1 cellular context compared by ENCODE assay signal in genomic region chr21:33479679-33480480, GRCh38.
TF ChIP-seq lines count a peak whose summit lies in the region.

TSS of gene TMEM50B (minus strand) at chr21:33479974. CDS start at chr21:33468885, 11,089 bp downstream.

TF ChIP-seq in HepG2, 621 proteins besides CTCF, POLR2A, EP300 and RAD21 (continued from another document and continues in another):
- TF ChIP-seq, protein P1, sequence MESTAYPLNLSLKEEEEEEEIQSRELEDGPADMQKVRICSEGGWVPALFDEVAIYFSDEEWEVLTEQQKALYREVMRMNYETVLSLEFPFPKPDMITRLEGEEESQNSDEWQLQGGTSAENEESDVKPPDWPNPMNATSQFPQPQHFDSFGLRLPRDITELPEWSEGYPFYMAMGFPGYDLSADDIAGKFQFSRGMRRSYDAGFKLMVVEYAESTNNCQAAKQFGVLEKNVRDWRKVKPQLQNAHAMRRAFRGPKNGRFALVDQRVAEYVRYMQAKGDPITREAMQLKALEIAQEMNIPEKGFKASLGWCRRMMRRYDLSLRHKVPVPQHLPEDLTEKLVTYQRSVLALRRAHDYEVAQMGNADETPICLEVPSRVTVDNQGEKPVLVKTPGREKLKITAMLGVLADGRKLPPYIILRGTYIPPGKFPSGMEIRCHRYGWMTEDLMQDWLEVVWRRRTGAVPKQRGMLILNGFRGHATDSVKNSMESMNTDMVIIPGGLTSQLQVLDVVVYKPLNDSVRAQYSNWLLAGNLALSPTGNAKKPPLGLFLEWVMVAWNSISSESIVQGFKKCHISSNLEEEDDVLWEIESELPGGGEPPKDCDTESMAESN (CRISPR knock-in tag; conservative IDR thresholded peaks at IDR 0.05) = no peak; the same call in none of the 2 replicates
- TF ChIP-seq NFKBIZ (CRISPR knock-in tag; IDR thresholded peaks at IDR 0.05) (no peak), ZNF281 (CRISPR knock-in tag; IDR thresholded peaks at IDR 0.05; ENCODE audit: borderline replicate concordance) (0 out of 2 replicates have a peak, but pooled peaks have one; percentile 8), PTBP1 (IDR thresholded peaks at IDR 0.05; ENCODE audit: low read depth, low read length, poor library complexity, severe bottlenecking) (no peak), ZNF577 (CRISPR knock-in tag; IDR thresholded peaks at IDR 0.05; ENCODE audit: borderline replicate concordance, low read depth) (no peak), HNF1B (CRISPR knock-in tag; IDR thresholded peaks at IDR 0.05) (peak; percentile 32; the same call in 1 of the 2 replicates), BRD4 (CRISPR knock-in tag; IDR thresholded peaks at IDR 0.05) (peak; percentile 65; the same call in 1 of the 2 replicates), YY1 (IDR thresholded peaks at IDR 0.05; ENCODE audit: insufficient read depth, insufficient replicate concordance, low read depth, low read length) (peak; percentile 75), SYNCRIP (IDR thresholded peaks at IDR 0.05; ENCODE audit: insufficient read depth, low read depth, low read length) (no peak), ZBTB38 (CRISPR knock-in tag; IDR thresholded peaks at IDR 0.05) (0 out of 2 replicates have a peak, but pooled peaks have one; percentile 20), ZBTB21 (CRISPR knock-in tag; IDR thresholded peaks at IDR 0.05) (no peak), RBM22 (optimal IDR thresholded peaks at IDR 0.05; ENCODE audit: low read length) (no peak), ZNF547 (CRISPR knock-in tag; IDR thresholded peaks at IDR 0.05) (no peak), ZNF773 (CRISPR knock-in tag; IDR thresholded peaks at IDR 0.05; ENCODE audit: borderline replicate concordance) (no peak), XBP1 (CRISPR knock-in tag; IDR thresholded peaks at IDR 0.05) (no peak), TBP (CRISPR knock-in tag; IDR thresholded peaks at IDR 0.05) (0 out of 2 replicates have a peak, but pooled peaks have one; percentile 78), ZNF557 (CRISPR knock-in tag; IDR thresholded peaks at IDR 0.05) (no peak), ZNF382 (CRISPR knock-in tag; IDR thresholded peaks at IDR 0.05; ENCODE audit: borderline replicate concordance) (no peak), AKAP8 (CRISPR knock-in tag; IDR thresholded peaks at IDR 0.05) (no peak), RARA (CRISPR knock-in tag; IDR thresholded peaks at IDR 0.05) (no peak), ZNF274 (CRISPR knock-in tag; IDR thresholded peaks at IDR 0.05) (no peak), PCBP1 (IDR thresholded peaks at IDR 0.05; ENCODE audit: borderline replicate concordance, low read depth, low read length) (no peak), NCOA1 (CRISPR knock-in tag; IDR thresholded peaks at IDR 0.05) (no peak), RARG (CRISPR knock-in tag; IDR thresholded peaks at IDR 0.05; ENCODE audit: low read depth) (no peak), RCOR2 (CRISPR knock-in tag; IDR thresholded peaks at IDR 0.05) (no peak), IKZF4 (CRISPR knock-in tag; IDR thresholded peaks at IDR 0.05; ENCODE audit: borderline replicate concordance, low read depth, not compliant biosample characterization) (no peak), SPEN (CRISPR knock-in tag; IDR thresholded peaks at IDR 0.05; ENCODE audit: low read depth) (peak; percentile 32), HES4 (CRISPR knock-in tag; IDR thresholded peaks at IDR 0.05; ENCODE audit: borderline replicate concordance) (0 out of 2 replicates have a peak, but pooled peaks have one; percentile 61), IRX3 (CRISPR knock-in tag; IDR thresholded peaks at IDR 0.05; ENCODE audit: borderline replicate concordance, low read depth) (no peak), MAF1 (CRISPR knock-in tag; IDR thresholded peaks at IDR 0.05; ENCODE audit: borderline replicate concordance) (no peak; the same call in 1 of the 2 replicates), ZNF234 (CRISPR knock-in tag; conservative IDR thresholded peaks at IDR 0.05) (peak; percentile 91; the same call in 1 of the 2 replicates), NAIF1 (CRISPR knock-in tag; IDR thresholded peaks at IDR 0.05; ENCODE audit: borderline replicate concordance) (peak; percentile 47; the same call in 1 of the 2 replicates), GATA4 (IDR thresholded peaks at IDR 0.05; ENCODE audit: borderline replicate concordance, low read depth) (peak; percentile 12; the same call in 1 of the 2 replicates), ZNF17 (CRISPR knock-in tag; IDR thresholded peaks at IDR 0.05) (no peak), RFX3 (CRISPR knock-in tag; IDR thresholded peaks at IDR 0.05) (no peak), STAT5B (CRISPR knock-in tag; IDR thresholded peaks at IDR 0.05) (no peak), GATAD1 (CRISPR knock-in tag; IDR thresholded peaks at IDR 0.05) (peak; percentile 77; the same call in 1 of the 2 replicates), ZNF12 (CRISPR knock-in tag; IDR thresholded peaks at IDR 0.05) (peak; percentile 97), LCORL (IDR thresholded peaks at IDR 0.05) (no peak), LCORL (CRISPR knock-in tag; IDR thresholded peaks at IDR 0.05) (no peak), ADNP (CRISPR knock-in tag; IDR thresholded peaks at IDR 0.05) (no peak), RAD51 (IDR thresholded peaks at IDR 0.05; ENCODE audit: borderline replicate concordance) (no peak), SMC3 (IDR thresholded peaks at IDR 0.05; ENCODE audit: low read length) (no peak), SSRP1 (CRISPR knock-in tag; IDR thresholded peaks at IDR 0.05) (no peak), ZBTB49 (CRISPR knock-in tag; IDR thresholded peaks at IDR 0.05; ENCODE audit: borderline replicate concordance) (no peak), MYNN (CRISPR knock-in tag; IDR thresholded peaks at IDR 0.05; ENCODE audit: low read depth) (no peak), XRCC5 (optimal IDR thresholded peaks at IDR 0.05; ENCODE audit: low read length) (peak; percentile 85), AGO1 (IDR thresholded peaks at IDR 0.05; ENCODE audit: low read depth, low read length, poor library complexity, severe bottlenecking) (no peak), KLF13 (CRISPR knock-in tag; IDR thresholded peaks at IDR 0.05) (no peak), SALL2 (CRISPR knock-in tag; IDR thresholded peaks at IDR 0.05) (peak; percentile 33; the same call in 1 of the 2 replicates), PREB (CRISPR knock-in tag; IDR thresholded peaks at IDR 0.05) (no peak), ZNF331 (CRISPR knock-in tag; IDR thresholded peaks at IDR 0.05) (peak; percentile 74; the same call in 1 of the 2 replicates), KLF12 (CRISPR knock-in tag; IDR thresholded peaks at IDR 0.05; ENCODE audit: borderline replicate concordance) (no peak), ZNF740 (CRISPR knock-in tag; IDR thresholded peaks at IDR 0.05) (no peak; the same call in 1 of the 2 replicates), ZNF367 (CRISPR knock-in tag; IDR thresholded peaks at IDR 0.05; ENCODE audit: borderline replicate concordance) (no peak), ATAD3A (CRISPR knock-in tag; IDR thresholded peaks at IDR 0.05) (no peak)
- TF ChIP-seq, protein P2, sequence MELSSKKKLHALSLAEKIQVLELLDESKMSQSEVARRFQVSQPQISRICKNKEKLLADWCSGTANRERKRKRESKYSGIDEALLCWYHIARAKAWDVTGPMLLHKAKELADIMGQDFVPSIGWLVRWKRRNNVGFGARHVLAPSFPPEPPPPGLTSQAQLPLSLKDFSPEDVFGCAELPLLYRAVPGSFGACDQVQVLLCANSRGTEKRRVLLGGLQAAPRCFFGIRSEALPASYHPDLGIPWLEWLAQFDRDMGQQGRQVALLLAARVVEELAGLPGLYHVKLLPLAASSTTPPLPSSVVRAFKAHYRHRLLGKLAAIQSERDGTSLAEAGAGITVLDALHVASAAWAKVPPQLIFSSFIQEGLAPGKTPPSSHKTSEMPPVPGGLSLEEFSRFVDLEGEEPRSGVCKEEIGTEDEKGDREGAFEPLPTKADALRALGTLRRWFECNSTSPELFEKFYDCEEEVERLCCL (CRISPR knock-in tag; IDR thresholded peaks at IDR 0.05; ENCODE audit: borderline replicate concordance) = no peak
- TF ChIP-seq, protein P3, sequence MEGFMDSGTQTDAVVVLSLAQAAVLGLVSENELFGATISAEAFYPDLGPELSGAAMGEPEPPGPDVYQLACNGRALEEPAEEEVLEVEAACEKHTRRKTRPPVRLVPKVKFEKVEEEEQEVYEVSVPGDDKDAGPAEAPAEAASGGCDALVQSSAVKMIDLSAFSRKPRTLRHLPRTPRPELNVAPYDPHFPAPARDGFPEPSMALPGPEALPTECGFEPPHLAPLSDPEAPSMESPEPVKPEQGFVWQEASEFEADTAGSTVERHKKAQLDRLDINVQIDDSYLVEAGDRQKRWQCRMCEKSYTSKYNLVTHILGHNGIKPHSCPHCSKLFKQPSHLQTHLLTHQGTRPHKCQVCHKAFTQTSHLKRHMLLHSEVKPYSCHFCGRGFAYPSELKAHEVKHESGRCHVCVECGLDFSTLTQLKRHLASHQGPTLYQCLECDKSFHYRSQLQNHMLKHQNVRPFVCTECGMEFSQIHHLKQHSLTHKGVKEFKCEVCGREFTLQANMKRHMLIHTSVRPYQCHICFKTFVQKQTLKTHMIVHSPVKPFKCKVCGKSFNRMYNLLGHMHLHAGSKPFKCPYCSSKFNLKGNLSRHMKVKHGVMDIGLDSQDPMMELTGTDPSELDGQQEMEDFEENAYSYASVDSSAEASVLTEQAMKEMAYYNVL (CRISPR knock-in tag; IDR thresholded peaks at IDR 0.05; ENCODE audit: borderline replicate concordance) = no peak
- TF ChIP-seq, protein P4, sequence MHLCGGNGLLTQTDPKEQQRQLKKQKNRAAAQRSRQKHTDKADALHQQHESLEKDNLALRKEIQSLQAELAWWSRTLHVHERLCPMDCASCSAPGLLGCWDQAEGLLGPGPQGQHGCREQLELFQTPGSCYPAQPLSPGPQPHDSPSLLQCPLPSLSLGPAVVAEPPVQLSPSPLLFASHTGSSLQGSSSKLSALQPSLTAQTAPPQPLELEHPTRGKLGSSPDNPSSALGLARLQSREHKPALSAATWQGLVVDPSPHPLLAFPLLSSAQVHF (CRISPR knock-in tag; IDR thresholded peaks at IDR 0.05) = peak; percentile 35; the same call in 1 of the 2 replicates
